In genomic region chr19:57191141-57192063, GRCh38 we compare ENCODE assay signal across 1 cellular context.
TF ChIP-seq lines count a peak whose summit lies in the region.

ZNF264 (plus strand) TSS chr19:57191500; CDS start chr19:57191914, 414 bp downstream.

TF ChIP-seq in HepG2, 621 proteins besides CTCF, POLR2A, EP300 and RAD21 (continued from another document and continues in another):
- TF ChIP-seq SKIL (CRISPR knock-in tag; IDR thresholded peaks at IDR 0.05; ENCODE audit: borderline replicate concordance) (no peak), ZNF646 (CRISPR knock-in tag; IDR thresholded peaks at IDR 0.05) (no peak), ZNF136 (CRISPR knock-in tag; IDR thresholded peaks at IDR 0.05; ENCODE audit: low read depth) (0 out of 2 replicates have a peak, but pooled peaks have one; percentile 31), ZBTB43 (CRISPR knock-in tag; conservative IDR thresholded peaks at IDR 0.05) (0 out of 2 replicates have a peak, but pooled peaks have one; percentile 37), ZNF143 (CRISPR knock-in tag; IDR thresholded peaks at IDR 0.05) (peak; percentile 34; the same call in 1 of the 2 replicates), RARG (CRISPR knock-in tag; IDR thresholded peaks at IDR 0.05; ENCODE audit: low read depth) (no peak), PPARG (CRISPR knock-in tag; conservative IDR thresholded peaks at IDR 0.05) (no peak), SNAPC5 (CRISPR knock-in tag; IDR thresholded peaks at IDR 0.05; ENCODE audit: borderline replicate concordance) (peak; percentile 33; the same call in 1 of the 2 replicates), IRX3 (CRISPR knock-in tag; IDR thresholded peaks at IDR 0.05; ENCODE audit: borderline replicate concordance, low read depth) (peak; percentile 30; the same call in 1 of the 2 replicates), IKZF1 (IDR thresholded peaks at IDR 0.05) (no peak), BCLAF1 (IDR thresholded peaks at IDR 0.05) (no peak), ZNF674 (CRISPR knock-in tag; IDR thresholded peaks at IDR 0.05; ENCODE audit: low read depth) (no peak), CHD4 (IDR thresholded peaks at IDR 0.05; ENCODE audit: borderline replicate concordance, low read length) (peak; percentile 70; the same call in 1 of the 2 replicates), ZNF367 (CRISPR knock-in tag; IDR thresholded peaks at IDR 0.05; ENCODE audit: borderline replicate concordance) (no peak), GLI4 (CRISPR knock-in tag; IDR thresholded peaks at IDR 0.05; ENCODE audit: borderline replicate concordance) (0 out of 2 replicates have a peak, but pooled peaks have one; percentile 42), ZNF850 (CRISPR knock-in tag; conservative IDR thresholded peaks at IDR 0.05) (0 out of 2 replicates have a peak, but pooled peaks have one; percentile 47), ZNF225 (CRISPR knock-in tag; IDR thresholded peaks at IDR 0.05) (0 out of 2 replicates have a peak, but pooled peaks have one; percentile 19), ZSCAN5A (CRISPR knock-in tag; IDR thresholded peaks at IDR 0.05; ENCODE audit: borderline replicate concordance) (peak; percentile 85; the same call in 1 of the 2 replicates), ZNF10 (CRISPR knock-in tag; IDR thresholded peaks at IDR 0.05; ENCODE audit: borderline replicate concordance, low read depth) (no peak), ZBTB2 (CRISPR knock-in tag; IDR thresholded peaks at IDR 0.05; ENCODE audit: low read depth) (no peak), HOXA3 (CRISPR knock-in tag; IDR thresholded peaks at IDR 0.05) (peak; percentile 95), AGO1 (IDR thresholded peaks at IDR 0.05; ENCODE audit: low read depth, low read length, poor library complexity, severe bottlenecking) (peak; percentile 66), NFYB (CRISPR knock-in tag; IDR thresholded peaks at IDR 0.05) (0 out of 2 replicates have a peak, but pooled peaks have one; percentile 42), ZKSCAN8 (CRISPR knock-in tag; IDR thresholded peaks at IDR 0.05; ENCODE audit: borderline replicate concordance) (no peak), ZNF430 (CRISPR knock-in tag; IDR thresholded peaks at IDR 0.05) (peak; percentile 48; the same call in 1 of the 2 replicates), SIN3A (IDR thresholded peaks at IDR 0.05; ENCODE audit: borderline replicate concordance, low read depth, low read length) (peak; percentile 40; the same call in 1 of the 2 replicates), GMEB1 (CRISPR knock-in tag; IDR thresholded peaks at IDR 0.05; ENCODE audit: borderline replicate concordance) (peak; percentile 94)
